8 cellular contexts compared by ENCODE assay signal in the genomic region with DNA sequence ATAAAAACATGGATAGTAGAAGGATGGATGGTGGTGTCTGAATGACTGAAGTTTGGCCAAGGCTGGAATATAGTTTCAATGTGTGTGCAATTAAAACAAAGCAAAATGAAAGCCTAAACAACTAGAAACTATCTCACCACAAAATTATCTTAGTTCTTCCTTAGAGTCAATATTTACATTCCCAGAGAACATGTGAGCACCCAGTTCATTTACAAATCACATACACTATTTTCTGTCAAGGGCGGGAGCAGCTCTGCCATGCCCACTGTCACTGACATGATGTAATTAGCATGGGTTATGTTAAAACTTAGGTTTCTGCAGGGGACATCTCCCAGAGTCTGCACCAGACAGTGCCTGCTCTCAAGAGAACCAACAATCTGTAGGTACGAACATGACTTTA.
"Had no signal": no experiment of that assay in that cellular context is flagged by ENCODE, and none has a peak within 500 bp of the region (broad histone marks: within the 10 kb centered on the region; RNA-seq: fewer than 3 reads in every experiment).

No MANE protein-coding gene starts in this region.

- FAIRE-seq: colon had no signal

- H3K36me3 ChIP-seq: tibial nerve had no signal

- H3K4me2 ChIP-seq: SK-N-SH had no signal

- H3K9me3 ChIP-seq: SK-N-SH, tibial nerve had no signal

- DNase-seq: activated CD4-positive, alpha-beta T cell treated with anti-CD3 and anti-CD28 coated beads, Interleukin-2, amount 10 ng/mL, durations not matched to agents 24 days and 14 days; activated naive CD4-positive, alpha-beta T cell treated with anti-CD3 and anti-CD28 coated beads for 36 hours; effector CD4-positive, alpha-beta T cell; retina; SK-N-SH; T-helper 1 cell had no signal

- H3K9ac ChIP-seq: SK-N-SH had no signal

- H3K27me3 ChIP-seq: tibial nerve had no signal

- H3K4me3 ChIP-seq: tibial nerve had no signal
